ENCODE assay signal across 16 cellular contexts in the genomic region with DNA sequence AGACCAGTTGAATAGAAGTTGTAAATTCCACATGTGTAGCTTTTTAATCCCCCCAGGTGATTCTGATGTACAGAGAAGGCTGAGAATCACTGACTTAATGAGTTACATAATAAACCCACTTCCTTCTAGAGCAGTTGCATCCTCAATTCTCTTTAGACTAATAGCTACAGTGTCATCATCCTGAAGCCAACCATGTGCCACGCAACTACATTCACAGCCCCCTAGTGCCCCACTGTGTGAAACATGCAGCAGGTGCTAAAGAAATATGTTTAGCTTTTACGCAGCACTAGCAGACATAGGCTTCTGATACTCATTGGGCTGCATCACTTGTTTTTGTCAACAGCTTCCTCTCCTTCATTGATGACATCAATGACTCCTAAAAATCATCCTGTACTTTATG.
DNase-seq lines count a peak whose midpoint lies in the region; ATAC-seq and TF ChIP-seq lines count a peak whose summit lies in the region.
"Had no signal": no experiment of that assay in that cellular context is flagged by ENCODE, and none has a peak within 500 bp of the region (broad histone marks: within the 10 kb centered on the region; RNA-seq: fewer than 3 reads in every experiment).

No MANE protein-coding gene starts in this region.

- POLR2A ChIA-PET in activated CD8-positive, alpha-beta T cell treated with anti-CD3 and anti-CD28 coated beads for 36 hours (lab: Charles Lee), result interaction anchor here (0.9 to 1.0 kb wide), 3 partner anchors 8 to 126 kb away, joined by 3 read pairs; no protein-coding TSS in a partner anchor
- POLR2A ChIA-PET in activated CD8-positive, alpha-beta T cell treated with anti-CD3 and anti-CD28 coated beads, Interleukin-2, amount 10 ng/mL, durations not matched to agents 7 days and 5 days (lab: Charles Lee), result interaction anchor here (0.6 to 0.8 kb wide), 2 partner anchors 108 to 126 kb away, joined by 3 to 4 read pairs; no protein-coding TSS in a partner anchor

- H3K27me3 Mint-ChIP-seq in activated CD8-positive, alpha-beta T cell treated with anti-CD3 and anti-CD28 coated beads for 36 hours, result no peaks in the 10 kb centered on the region
- no peaks in the 10 kb centered on the region for H3K27me3 Mint-ChIP-seq in activated CD8-positive, alpha-beta T cell treated with anti-CD3 and anti-CD28 coated beads, Interleukin-2, amount 10 ng/mL, durations not matched to agents 7 days and 5 days (ENCODE audit: low read depth)
- H3K27me3 Mint-ChIP-seq in activated naive CD8-positive, alpha-beta T cell treated with anti-CD3 and anti-CD28 coated beads for 36 hours, result no peaks in the 10 kb centered on the region

- H3K9me3 Mint-ChIP-seq in activated CD8-positive, alpha-beta T cell treated with anti-CD3 and anti-CD28 coated beads for 36 hours, result peaks cover 8% of the 10 kb centered on the region
- peaks cover 9% of the 10 kb centered on the region for H3K9me3 Mint-ChIP-seq in activated CD8-positive, alpha-beta T cell treated with anti-CD3 and anti-CD28 coated beads, Interleukin-2, amount 10 ng/mL, durations not matched to agents 7 days and 5 days (ENCODE audit: insufficient read depth)
- H3K9me3 Mint-ChIP-seq in activated naive CD8-positive, alpha-beta T cell treated with anti-CD3 and anti-CD28 coated beads for 36 hours, result peaks cover 18% of the 10 kb centered on the region

- CTCF ChIA-PET in activated CD8-positive, alpha-beta T cell treated with anti-CD3 and anti-CD28 coated beads for 36 hours (lab: Charles Lee), result interaction anchor here (1.1 to 1.5 kb wide), 2 partner anchors 17 to 32 kb away, joined by 4 read pairs; no protein-coding TSS in a partner anchor
- CTCF ChIA-PET in activated CD8-positive, alpha-beta T cell treated with anti-CD3 and anti-CD28 coated beads, Interleukin-2, amount 10 ng/mL, durations not matched to agents 7 days and 5 days (lab: Charles Lee), result interaction anchor here (0.7 to 1.5 kb wide), 3 partner anchors 13 to 126 kb away, joined by 3 to 12 read pairs (median 4); no protein-coding TSS in a partner anchor

- H3K36me3 Mint-ChIP-seq in activated CD8-positive, alpha-beta T cell treated with anti-CD3 and anti-CD28 coated beads for 36 hours (ENCODE audit: low read depth), result peaks cover 9% of the 10 kb centered on the region
- H3K36me3 Mint-ChIP-seq in activated CD8-positive, alpha-beta T cell treated with anti-CD3 and anti-CD28 coated beads, Interleukin-2, amount 10 ng/mL, durations not matched to agents 7 days and 5 days (ENCODE audit: low read depth), result peaks cover 3% of the 10 kb centered on the region
- H3K36me3 Mint-ChIP-seq in activated naive CD8-positive, alpha-beta T cell treated with anti-CD3 and anti-CD28 coated beads for 36 hours, result peaks cover 13% of the 10 kb centered on the region

- intact Hi-C loops in activated CD8-positive, alpha-beta T cell treated with anti-CD3 and anti-CD28 coated beads for 36 hours (cut with micrococcal nuclease), result no loop called here

- peaks cover 39% of the 10 kb centered on the region for H3K4me1 Mint-ChIP-seq in activated CD8-positive, alpha-beta T cell treated with anti-CD3 and anti-CD28 coated beads for 36 hours (ENCODE audit: low read depth)
- H3K4me1 Mint-ChIP-seq in activated CD8-positive, alpha-beta T cell treated with anti-CD3 and anti-CD28 coated beads, Interleukin-2, amount 10 ng/mL, durations not matched to agents 7 days and 5 days (ENCODE audit: low read depth), result peaks cover 14% of the 10 kb centered on the region
- peaks cover 36% of the 10 kb centered on the region for H3K4me1 Mint-ChIP-seq in activated naive CD8-positive, alpha-beta T cell treated with anti-CD3 and anti-CD28 coated beads for 36 hours

- no peak for TF ChIP-seq CTCF in activated CD8-positive, alpha-beta T cell treated with anti-CD3 and anti-CD28 coated beads for 36 hours (IDR thresholded peaks at IDR 0.05)

- no peak overlapping the region for H3K27ac Mint-ChIP-seq in activated CD8-positive, alpha-beta T cell treated with anti-CD3 and anti-CD28 coated beads for 36 hours
- no peak overlapping the region for H3K27ac Mint-ChIP-seq in activated CD8-positive, alpha-beta T cell treated with anti-CD3 and anti-CD28 coated beads, Interleukin-2, amount 10 ng/mL, durations not matched to agents 7 days and 5 days
- H3K27ac Mint-ChIP-seq in activated naive CD8-positive, alpha-beta T cell treated with anti-CD3 and anti-CD28 coated beads for 36 hours, result no peak overlapping the region

- ATAC-seq in activated CD8-positive, alpha-beta T cell treated with anti-CD3 and anti-CD28 coated beads for 36 hours, result peak; percentile 52
- no peak for ATAC-seq in activated CD8-positive, alpha-beta T cell treated with anti-CD3 and anti-CD28 coated beads, Interleukin-2, amount 10 ng/mL, durations not matched to agents 7 days and 5 days
- ATAC-seq in HG02938 (IDR thresholded peaks at IDR 0.05; ENCODE audit: unreplicated experiment), result no peak

- peak; percentile 57 for DNase-seq in activated CD8-positive, alpha-beta T cell treated with anti-CD3 and anti-CD28 coated beads for 36 hours
- no peak for DNase-seq in activated CD8-positive, alpha-beta T cell treated with anti-CD3 and anti-CD28 coated beads, Interleukin-2, amount 10 ng/mL, durations not matched to agents 7 days and 5 days
- DNase-seq in stimulated activated naive CD4-positive, alpha-beta T cell (lab: John Stamatoyannopoulos, UW), result peak in 5 of 6 experiments; percentile 17 to 58 (median 56)
- no peak for DNase-seq in stimulated activated naive CD4-positive, alpha-beta T cell treated with Interleukin-2 at 50 U/mL for 16 hours (lab: John Stamatoyannopoulos, UW)
- peak; percentile 7 for DNase-seq in activated naive CD8-positive, alpha-beta T cell treated with anti-CD3 and anti-CD28 coated beads for 36 hours
- DNase-seq in T-helper 1 cell (no peak), hippocampal formation (lab: John Stamatoyannopoulos, UW) (no peak)
- DNase-seq: C1 segment of cervical spinal cord, DMS79, HCEC 1CT, Karpas-422, NCI-H1417 treated with DMSO at 0.1 percent for 48 hours, NCI-H2029, NCI-H510A, SHP77 had no signal

- no peak overlapping the region for H3K4me3 Mint-ChIP-seq in activated CD8-positive, alpha-beta T cell treated with anti-CD3 and anti-CD28 coated beads for 36 hours
- no peak overlapping the region for H3K4me3 Mint-ChIP-seq in activated CD8-positive, alpha-beta T cell treated with anti-CD3 and anti-CD28 coated beads, Interleukin-2, amount 10 ng/mL, durations not matched to agents 7 days and 5 days
- H3K4me3 Mint-ChIP-seq in activated naive CD8-positive, alpha-beta T cell treated with anti-CD3 and anti-CD28 coated beads for 36 hours, result no peak overlapping the region

Comparison
In these comparisons a context has a peak if more than half of its experiments do, and no peak if none do; other contexts are left out.
1. DNase-seq: peak in activated CD8-positive, alpha-beta T cell treated with anti-CD3 and anti-CD28 coated beads for 36 hours (single experiment), stimulated activated naive CD4-positive, alpha-beta T cell (5 of 6) and activated naive CD8-positive, alpha-beta T cell treated with anti-CD3 and anti-CD28 coated beads for 36 hours (single experiment); none in activated CD8-positive, alpha-beta T cell treated with anti-CD3 and anti-CD28 coated beads, Interleukin-2, amount 10 ng/mL, durations not matched to agents 7 days and 5 days (single experiment), stimulated activated naive CD4-positive, alpha-beta T cell treated with Interleukin-2 at 50 U/mL for 16 hours (single experiment), T-helper 1 cell (0 of 5) and hippocampal formation (0 of 2).